In genomic region chr1:150551784-150552691, GRCh38 we compare ENCODE assay signal across 8 cellular contexts. TPM values are rescaled to one million over a fixed set of nuclear protein-coding genes. Genes with fewer than 3 reads are reported as not detected.
DNase-seq lines count a peak whose midpoint lies in the region; ATAC-seq and TF ChIP-seq lines count a peak whose summit lies in the region.

No MANE protein-coding gene starts in this region.

- H3K27ac ChIP-seq in BLaER1 (peak overlapping the region; percentile 59), testis (peak overlapping the region; percentile 60 to 74)

- no peaks in the 10 kb centered on the region for H3K36me3 ChIP-seq in BLaER1
- no peaks in the 10 kb centered on the region for H3K36me3 ChIP-seq in testis (ENCODE audit: low read depth, missing control alignments)

- H3K27me3 ChIP-seq in BLaER1 (peaks cover 12% of the 10 kb centered on the region; the same call in 1 of the 2 replicates), testis (no peaks in the 10 kb centered on the region)

- H3K4me1 ChIP-seq in BLaER1: peaks cover 39% of the 10 kb centered on the region
- H3K4me1 ChIP-seq in testis: peaks cover 39% of the 10 kb centered on the region

- H3K9ac ChIP-seq in BLaER1: no peak overlapping the region

- 0 out of 2 replicates have a peak, but pooled peaks cover 4% of the 10 kb centered on the region for H4K20me1 ChIP-seq in BLaER1

- H3K9me3 ChIP-seq in BLaER1: no peaks in the 10 kb centered on the region
- no peaks in the 10 kb centered on the region for H3K9me3 ChIP-seq in testis

- TF ChIP-seq POLR2A in lower leg skin (IDR thresholded peaks at IDR 0.05) (no peak), testis (IDR thresholded peaks at IDR 0.05) (no peak)

- ATAC-seq in GM21576 (IDR thresholded peaks at IDR 0.05; ENCODE audit: unreplicated experiment): no peak

- intact Hi-C loops in lower leg skin (cut with DNase I; ENCODE audit: low total_unique reads): loop anchor here (10.0 kb wide), 1 partner anchor 443 kb away; no protein-coding TSS in a partner anchor
- intact Hi-C loops in testis (cut with DNase I; ENCODE audit: low total_unique reads): loop anchor here (10.0 kb wide), 1 partner anchor 87 kb away; no protein-coding TSS in a partner anchor

- DNase-seq in NOMO-1 treated with dmso at 0.1 percent for 144 hours (lab: John Stamatoyannopoulos, UW; ENCODE audit: unreplicated experiment) (peak; percentile 92), dedifferentiated amniotic fluid mesenchymal stem cell (ENCODE audit: extremely low spot score) (peak; percentile 68), lower leg skin (ENCODE audit: low spot score in 2 of 2) (peak; percentile 93 to 97), testis (peak; percentile 81), DMS79 (lab: John Stamatoyannopoulos, UW) (no peak), activated gamma-delta T cell (lab: John Stamatoyannopoulos, UW) (no peak)

- H3K4me3 ChIP-seq in BLaER1: no peak overlapping the region
- H3K4me3 ChIP-seq in lower leg skin (ENCODE audit: low read depth, poor library complexity, severe bottlenecking): no peak overlapping the region
- H3K4me3 ChIP-seq in testis: no peak overlapping the region

- 16 to 26% methylated on average over 10 of the region's 10 CpGs for WGBS in lower leg skin, 2 donors
- WGBS in testis, 2 donors: 40 to 57% methylated on average over 8 to 10 of the region's 10 CpGs

- TF ChIP-seq CTCF in lower leg skin (IDR thresholded peaks at IDR 0.05) (no peak), testis (IDR thresholded peaks at IDR 0.05) (no peak)

- H3K4me2 ChIP-seq in BLaER1: peak overlapping the region; percentile 77

RNA-seq across cellular contexts. Expression of gene ADAMTSL4, which starts 2.8 kb away (rescaled TPM):
- total RNA-seq in lower leg skin (10 to 100 TPM; 10.1 to 15.9 (median 13.6) TPM), testis (1 to 10 TPM; 8.9 to 10.0 TPM)
- polyA plus RNA-seq in testis (ENCODE audit: insufficient read depth, low read depth, low replicate concordance): 14.2 TPM

RNA-seq across cellular contexts. Expression of gene MCL1, which starts 27.4 kb away (rescaled TPM):
- total RNA-seq in lower leg skin (100 to 1,000 TPM; 282 to 445 (median 360) TPM), testis (100 to 1,000 TPM in 1 of 2 donors, 10 to 100 TPM in 1; 94.1 to 111 TPM)
- polyA plus RNA-seq in testis (ENCODE audit: insufficient read depth, low read depth, low replicate concordance): 112 TPM

RNA-seq across cellular contexts. Expression of gene FALEC, which starts 36.5 kb away (rescaled TPM):
- total RNA-seq in lower leg skin (1 to 10 TPM in 1 of 4 donors, not detected in 3; 1.1 TPM), testis (1 to 10 TPM in 1 of 2 donors, not detected in 1; 1.3 TPM)
- polyA plus RNA-seq in testis (ENCODE audit: insufficient read depth, low read depth, low replicate concordance): not detected

RNA-seq across cellular contexts. Expression of gene ECM1, which starts 44.1 kb away (rescaled TPM):
- 100 to 1,000 TPM in 1 of 4 donors, 10 to 100 TPM in 3; 64.1 to 131 (median 86.2) TPM for total RNA-seq in lower leg skin
- 1 to 10 TPM; 4.6 to 5.0 TPM for total RNA-seq in testis
- polyA plus RNA-seq in testis (ENCODE audit: insufficient read depth, low read depth, low replicate concordance): 16.9 TPM

Comparison
In these comparisons a context has a peak if more than half of its experiments do, and no peak if none do; other contexts are left out.
1. DNase-seq: peak in NOMO-1 treated with dmso at 0.1 percent for 144 hours (single experiment), dedifferentiated amniotic fluid mesenchymal stem cell (single experiment), lower leg skin (2 of 2) and testis (single experiment); none in DMS79 (single experiment) and activated gamma-delta T cell (single experiment).